29 cellular contexts compared by ENCODE assay signal in the genomic region with DNA sequence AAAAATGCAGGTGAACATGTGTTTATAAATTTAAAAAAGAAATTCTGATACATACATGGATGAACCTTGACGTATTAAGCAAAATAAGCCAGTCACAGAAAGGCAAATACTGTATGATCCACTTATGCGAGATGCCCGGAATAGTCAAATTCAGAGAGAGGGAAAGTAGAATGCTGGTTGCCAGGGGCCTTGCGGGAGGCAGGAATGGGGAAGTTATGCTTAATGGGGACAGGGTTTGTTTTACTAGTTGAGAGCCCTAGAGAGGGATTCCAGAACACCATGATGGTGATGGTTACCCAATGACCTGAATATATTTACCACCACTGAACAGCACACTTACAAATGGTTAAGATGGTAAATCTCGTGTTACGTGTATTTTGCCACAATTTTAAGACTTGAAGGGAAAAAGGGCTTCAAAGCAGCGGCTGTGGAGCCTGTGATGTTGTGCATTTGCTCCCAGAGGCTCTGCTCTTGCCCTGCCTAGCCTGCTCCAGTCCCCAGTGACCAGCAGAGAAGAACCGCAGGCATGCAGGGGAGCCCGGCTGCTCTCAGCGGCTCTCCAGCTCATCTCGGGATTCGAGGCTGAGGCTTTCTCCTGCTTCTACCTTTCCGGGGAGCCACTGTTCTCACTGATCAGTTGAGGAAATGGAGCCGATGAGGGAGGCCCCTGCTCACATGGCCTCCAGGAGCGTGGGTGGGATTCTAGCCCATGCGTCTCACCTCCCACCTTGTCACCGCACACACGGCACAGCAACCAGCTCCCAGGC. TPM values are rescaled to one million over a fixed set of nuclear protein-coding genes. Genes with fewer than 3 reads are reported as not detected.
DNase-seq lines count a peak whose midpoint lies in the region; ATAC-seq, FAIRE-seq and TF ChIP-seq lines count a peak whose summit lies in the region.
"Had no signal": no experiment of that assay in that cellular context is flagged by ENCODE, and none has a peak within 500 bp of the region (broad histone marks: within the 10 kb centered on the region; RNA-seq: fewer than 3 reads in every experiment).

No MANE protein-coding gene starts in this region.

- H3K27me3 ChIP-seq in HepG2 (ENCODE audit: control insufficient read depth in 1 of 2, insufficient read depth in 2 of 2, low read length in 2 of 2), result no peaks in the 10 kb centered on the region
- H3K27me3 ChIP-seq in right lobe of liver, result no peaks in the 10 kb centered on the region
- H3K27me3 ChIP-seq in left lung, result no peaks in the 10 kb centered on the region
- no peaks in the 10 kb centered on the region for H3K27me3 ChIP-seq in upper lobe of left lung
- no peaks in the 10 kb centered on the region for H3K27me3 ChIP-seq in vagina
- H3K27me3 ChIP-seq: ascending aorta, MG63, SJSA1, testis had no signal

- H3K36me3 ChIP-seq in HepG2 (replicated peaks in 1 of 2; ENCODE audit: control insufficient read depth in 1 of 2, insufficient read depth in 2 of 2, low read length in 2 of 2) (peaks cover 11 to 31% of the 10 kb centered on the region in 2 experiments; a peak in 4 of 5 replicates), right lobe of liver (peaks cover 0 to 32% (median 2%) of the 10 kb centered on the region in 4 donors), left lung (peaks cover 0 to 33% of the 10 kb centered on the region in 2 donors), upper lobe of left lung (peaks cover 0 to 38% (median 27%) of the 10 kb centered on the region in 4 donors), vagina (peaks cover 0 to 32% of the 10 kb centered on the region in 2 donors)

- peaks cover 22% of the 10 kb centered on the region for H3K4me1 Mint-ChIP-seq in WTC11
- H3K4me1 Mint-ChIP-seq: activated naive CD8-positive, alpha-beta T cell treated with anti-CD3 and anti-CD28 coated beads for 36 hours; memory B cell; stimulated activated memory B cell treated with anti-CD40 and anti-IgM and Interleukin-4, amounts not matched to agents 10 μg/mL and 1 μg/mL and 100 μg/mL, for 72 hours had no signal

- DNase-seq in HepG2 (ENCODE audit: low spot score), result no peak
- DNase-seq in right lobe of liver, result no peak
- no peak for DNase-seq in WTC11 (ENCODE audit: low spot score)
- DNase-seq in left lung, result peak in 1 of 2 donors; percentile 57
- peak in 1 of 2 donors; percentile 68 for DNase-seq in upper lobe of left lung
- no peak for DNase-seq in nucleus accumbens (lab: John Stamatoyannopoulos, UW)
- no peak for DNase-seq in vagina (ENCODE audit: extremely low spot score in 2 of 2)
- DNase-seq: activated CD4-positive, alpha-beta T cell treated with anti-CD3 and anti-CD28 coated beads for 4 hours; activated naive CD8-positive, alpha-beta T cell treated with anti-CD3 and anti-CD28 coated beads for 36 hours; activated T-cell treated with anti-CD3 and anti-CD28 coated beads, Interleukin-2, amount 50 U/mL, for 48 hours; central memory CD4-positive, alpha-beta T cell; EL; kidney; MG63; NCI-H446; occipital lobe; PC-9; stimulated activated CD4-positive, alpha-beta T cell treated with anti-CD3 and anti-CD28 coated beads, Interleukin-2, amount 100 ng/mL, for 48 hours; testis had no signal

- H4K20me1 ChIP-seq in HepG2 (ENCODE audit: insufficient read depth, low read length), result no peaks in the 10 kb centered on the region

- H3K4me1 ChIP-seq in HepG2 (ENCODE audit: insufficient read depth, low read length) (peaks cover 29% of the 10 kb centered on the region), right lobe of liver (peaks cover 0 to 14% (median 0%) of the 10 kb centered on the region in 4 donors), left lung (peaks cover 0 to 4% of the 10 kb centered on the region in 2 donors), upper lobe of left lung (peaks cover 0 to 15% (median 10%) of the 10 kb centered on the region in 4 donors), vagina (no peaks in the 10 kb centered on the region)
- H3K4me1 ChIP-seq: ascending aorta, SJSA1, testis had no signal

- ATAC-seq in HepG2, result no peak
- ATAC-seq in right lobe of liver, result no peak
- ATAC-seq in WTC11, result no peak
- peak; percentile 90 for ATAC-seq in left lung
- peak; percentile 50 to 85 for ATAC-seq in upper lobe of left lung (ENCODE audit: low FRiP score in 2 of 2)
- ATAC-seq in HG03571 (IDR thresholded peaks at IDR 0.05; ENCODE audit: unreplicated experiment), result no peak
- ATAC-seq: stimulated activated memory B cell treated with anti-CD40 and anti-IgM and Interleukin-4, amounts not matched to agents 10 μg/mL and 1 μg/mL and 100 μg/mL, for 72 hours had no signal

- no peak overlapping the region for H3K4me2 ChIP-seq in HepG2 (ENCODE audit: low read depth, low read length)
- H3K4me2 ChIP-seq: PC-9 had no signal

- H3K36me3 Mint-ChIP-seq in WTC11, result peaks cover 19% of the 10 kb centered on the region

- no peaks in the 10 kb centered on the region for H3K9me3 ChIP-seq in HepG2 (ENCODE audit: low read length)
- H3K9me3 ChIP-seq in right lobe of liver, result no peaks in the 10 kb centered on the region
- H3K9me3 ChIP-seq in left lung, result no peaks in the 10 kb centered on the region
- H3K9me3 ChIP-seq in upper lobe of left lung, result no peaks in the 10 kb centered on the region
- H3K9me3 ChIP-seq in vagina, result no peaks in the 10 kb centered on the region
- H3K9me3 ChIP-seq: ascending aorta, MG63, SJSA1, testis had no signal

- no peak overlapping the region for H3K4me3 Mint-ChIP-seq in WTC11
- H3K4me3 Mint-ChIP-seq: activated naive CD8-positive, alpha-beta T cell treated with anti-CD3 and anti-CD28 coated beads for 36 hours; memory B cell; stimulated activated memory B cell treated with anti-CD40 and anti-IgM and Interleukin-4, amounts not matched to agents 10 μg/mL and 1 μg/mL and 100 μg/mL, for 72 hours had no signal

- H3K79me2 ChIP-seq in HepG2 (ENCODE audit: insufficient read depth, low read length), result no peaks in the 10 kb centered on the region

- BruUV-seq in HepG2 (replicated peaks; lab: Mats Ljungman, UMichigan), result no TSS peak

- no peak for TF ChIP-seq EP300 in HepG2 (IDR thresholded peaks at IDR 0.05; ENCODE audit: low read depth in 2 of 2, low read length in 2 of 2)
- TF ChIP-seq EP300 in HepG2 (CRISPR knock-in tag; IDR thresholded peaks at IDR 0.05; ENCODE audit: borderline replicate concordance), result no peak
- TF ChIP-seq EP300 in upper lobe of left lung (IDR thresholded peaks at IDR 0.05), result peak in 3 of 4 donors; percentile 70 to 87 (median 74)

- no peak overlapping the region for H3K9ac ChIP-seq in HepG2 (ENCODE audit: insufficient read depth, low read depth, low read length)

- no peaks in the 10 kb centered on the region for H3K9me3 Mint-ChIP-seq in WTC11
- H3K9me3 Mint-ChIP-seq: activated naive CD8-positive, alpha-beta T cell treated with anti-CD3 and anti-CD28 coated beads for 36 hours; memory B cell; stimulated activated memory B cell treated with anti-CD40 and anti-IgM and Interleukin-4, amounts not matched to agents 10 μg/mL and 1 μg/mL and 100 μg/mL, for 72 hours had no signal

- no peak for TF ChIP-seq POLR2A in HepG2 (IDR thresholded peaks at IDR 0.05; ENCODE audit: insufficient read depth in 1 of 2, low read depth in 2 of 2, low read length in 2 of 2)
- no peak for TF ChIP-seq POLR2A in right lobe of liver (IDR thresholded peaks at IDR 0.05)
- peak in 1 of 4 donors; percentile 32 for TF ChIP-seq POLR2A in upper lobe of left lung (IDR thresholded peaks at IDR 0.05)
- TF ChIP-seq POLR2A in vagina (IDR thresholded peaks at IDR 0.05), result no peak

- H2AFZ ChIP-seq in HepG2 (ENCODE audit: low read length), result no peak overlapping the region
- H2AFZ ChIP-seq: PC-9 had no signal

- H3K27me3 Mint-ChIP-seq in WTC11 (ENCODE audit: low read depth), result no peaks in the 10 kb centered on the region
- H3K27me3 Mint-ChIP-seq: activated naive CD8-positive, alpha-beta T cell treated with anti-CD3 and anti-CD28 coated beads for 36 hours; memory B cell had no signal

- no peak for TF ChIP-seq RAD21 in HepG2 (CRISPR knock-in tag; IDR thresholded peaks at IDR 0.05)

- FAIRE-seq in HepG2 (lab: Jason Lieb, UNC), result no peak
- FAIRE-seq: D721Med, endothelial cell of umbilical vein, kidney had no signal

- H3K27ac ChIP-seq in HepG2 (ENCODE audit: extremely low read length, insufficient read depth, low read length) (no peak overlapping the region), right lobe of liver (no peak overlapping the region), left lung (no peak overlapping the region), upper lobe of left lung (peak overlapping the region in 3 of 4 donors; percentile 42 to 80 (median 51)), vagina (no peak overlapping the region)
- H3K27ac ChIP-seq: ascending aorta, C4-2B, PC-9, SJSA1, testis had no signal

- POLR2A ChIA-PET in HepG2 (lab: Yijun Ruan, JAX), result no interaction called here
- POLR2A ChIA-PET in WTC11 (lab: Charles Lee), result interaction anchor here (0.7 kb wide), 1 partner anchor 105 kb away, joined by 3 read pairs; no protein-coding TSS in a partner anchor

- H3K4me3 ChIP-seq in HepG2 (replicated peaks in 1 of 3; ENCODE audit: insufficient read depth in 1 of 3, low read depth in 2 of 3, low read length in 3 of 3) (no peak overlapping the region), right lobe of liver (no peak overlapping the region), left lung (no peak overlapping the region), upper lobe of left lung (no peak overlapping the region), vagina (no peak overlapping the region)
- H3K4me3 ChIP-seq: ascending aorta, MG63, PC-9, SJSA1, testis had no signal

- 96% methylated on average over 15 of the region's 18 CpGs for WGBS in HepG2 (ENCODE audit: low lambda C conversion rate)
- WGBS in right lobe of liver (ENCODE audit: insufficient coverage, low coverage, low lambda C conversion rate, missing lambda C conversion rate), result 90% methylated on average over 15 of the region's 18 CpGs
- WGBS in upper lobe of left lung, 2 donors, result 75 to 79% methylated on average over 16 to 18 of the region's 18 CpGs

- intact Hi-C loops in HepG2 (cut with micrococcal nuclease; ENCODE audit: unreplicated experiment), result no loop called here
- intact Hi-C loops in right lobe of liver (cut with DNase I), result loop anchor here in 1 of 2 donors (10.0 kb wide), 1 partner anchor 242 kb away; no protein-coding TSS in a partner anchor
- intact Hi-C loops in left lung (cut with DNase I), result no loop called here
- intact Hi-C loops in vagina (cut with DNase I), result no loop called here

- peak overlapping the region; percentile 45; the same call in 1 of the 2 replicates for H3K27ac Mint-ChIP-seq in WTC11
- H3K27ac Mint-ChIP-seq: activated naive CD8-positive, alpha-beta T cell treated with anti-CD3 and anti-CD28 coated beads for 36 hours; memory B cell; stimulated activated memory B cell treated with anti-CD40 and anti-IgM and Interleukin-4, amounts not matched to agents 10 μg/mL and 1 μg/mL and 100 μg/mL, for 72 hours had no signal

- CTCF ChIA-PET in HepG2 (lab: Yijun Ruan, JAX; ENCODE audit: low intra/inter-chr PET ratio, low total read pairs) (no interaction called here), WTC11 (lab: Charles Lee) (interaction anchor here (0.8 to 5.8 kb wide), 5 partner anchors 19 to 241 kb away, joined by 3 to 51 read pairs (median 13); no protein-coding TSS in a partner anchor)

- in situ Hi-C loops in HepG2 (cut with HindIII; ENCODE audit: extremely low pct_ligation_motif_present, low pct_unique_long_range_greater_than_20kb), result no loop called here

- TF ChIP-seq CTCF in HepG2 (CRISPR knock-in tag; IDR thresholded peaks at IDR 0.05) (no peak), right lobe of liver (IDR thresholded peaks at IDR 0.05) (no peak), WTC11 (IDR thresholded peaks at IDR 0.05) (no peak), left lung (IDR thresholded peaks at IDR 0.05) (no peak), upper lobe of left lung (IDR thresholded peaks at IDR 0.05) (no peak), vagina (IDR thresholded peaks at IDR 0.05) (no peak)

RNA-seq across cellular contexts. Expression of a gene that starts 51.7 kb away (rescaled TPM):
- total RNA-seq in HepG2 (2016; rRNA removed; fragmentation: Illumina TruSeq; extraction: Trizol) (not detected in 2 replicates), right lobe of liver (1 to 10 TPM in 1 of 6 experiments, under 1 TPM in 5; 0.26 to 1.7 (median 0.34) TPM), WTC11 (2021) (3.3 to 4.3 TPM (median 3.7 TPM) in 3 replicates), left lung (10 to 100 TPM; 24.1 to 32.5 TPM), upper lobe of left lung (10 to 100 TPM; 15.3 to 47.1 (median 33.7) TPM), vagina (32.7 TPM)
- not detected in 2 replicates for total RNA-seq in HepG2 (2016; cell fraction: cytosol; rRNA removed; fragmentation: Illumina TruSeq; extraction: Trizol; ENCODE audit: low read depth)
- total RNA-seq in HepG2 (2016; cell fraction: insoluble cytoplasmic fraction; rRNA removed; fragmentation: Illumina TruSeq; extraction: Trizol), result not detected in 2 replicates
- not detected in 2 replicates for total RNA-seq in HepG2 (2016; cell fraction: membrane; rRNA removed; fragmentation: Illumina TruSeq; extraction: Trizol)
- not detected in 2 replicates for total RNA-seq in HepG2 (2016; cell fraction: nucleus; rRNA removed; fragmentation: Illumina TruSeq; extraction: Trizol)
- under 0.01 and 0.01 TPM in 2 replicates for polyA plus RNA-seq in HepG2 (2011; rRNA removed)
- under 0.01 TPM in 2 replicates for polyA plus RNA-seq in HepG2 (2011; cell fraction: cytosol; rRNA removed)
- polyA plus RNA-seq in HepG2 (2011; cell fraction: nucleus; rRNA removed), result 0.02 TPM in 2 replicates
- polyA plus RNA-seq in HepG2 (2012), result not detected in 2 replicates
- polyA plus RNA-seq in HepG2 (2016; cell fraction: cytosol; fragmentation: Illumina TruSeq; extraction: Trizol; ENCODE audit: low read depth), result not detected in 2 replicates
- not detected in 2 replicates for polyA plus RNA-seq in HepG2 (2016; cell fraction: insoluble cytoplasmic fraction; fragmentation: Illumina TruSeq; extraction: Trizol; ENCODE audit: low read depth)
- not detected in 2 replicates for polyA plus RNA-seq in HepG2 (2016; cell fraction: membrane; fragmentation: Illumina TruSeq; extraction: Trizol; ENCODE audit: low read depth)
- polyA plus RNA-seq in HepG2 (2016; cell fraction: nucleus; fragmentation: Illumina TruSeq; extraction: Trizol; ENCODE audit: insufficient read depth, low read depth), result not detected in 2 replicates
- polyA minus RNA-seq in HepG2 (2011; rRNA and poly(A)+ RNA removed; ENCODE audit: low replicate concordance), result 0.49 TPM in 1 of 2 replicates, not detected in the other
- not detected in 2 replicates for polyA minus RNA-seq in HepG2 (2011; cell fraction: cytosol; rRNA and poly(A)+ RNA removed)
- polyA minus RNA-seq in HepG2 (2011; cell fraction: nucleus; rRNA and poly(A)+ RNA removed), result not detected in 2 replicates
- total RNA-seq: dermis microvascular lymphatic vessel endothelial cell; endothelial cell of umbilical vein; SJSA1; T-helper 1 cell treated with Interleukin-12 subunit alpha and Interleukin-12 subunit beta and Interleukin-4 antibody, amounts not matched to agents 30 ng/mL and 1 ng/mL, for 36 hours had no signal
- polyA plus RNA-seq: endothelial cell of umbilical vein had no signal

Comparison
In these comparisons a context has a peak if more than half of its experiments do, and no peak if none do; other contexts are left out.
1. ATAC-seq: peak in left lung (single experiment) and upper lobe of left lung (2 of 2); none in HepG2 (single experiment), right lobe of liver (0 of 4), WTC11 (single experiment) and HG03571 (single experiment).
2. H3K27ac ChIP-seq: peak in upper lobe of left lung (3 of 4); none in HepG2 (single experiment), right lobe of liver (0 of 3), left lung (0 of 2) and vagina (single experiment).